ENCODE assay signal across 1 cellular context in the genomic region with DNA sequence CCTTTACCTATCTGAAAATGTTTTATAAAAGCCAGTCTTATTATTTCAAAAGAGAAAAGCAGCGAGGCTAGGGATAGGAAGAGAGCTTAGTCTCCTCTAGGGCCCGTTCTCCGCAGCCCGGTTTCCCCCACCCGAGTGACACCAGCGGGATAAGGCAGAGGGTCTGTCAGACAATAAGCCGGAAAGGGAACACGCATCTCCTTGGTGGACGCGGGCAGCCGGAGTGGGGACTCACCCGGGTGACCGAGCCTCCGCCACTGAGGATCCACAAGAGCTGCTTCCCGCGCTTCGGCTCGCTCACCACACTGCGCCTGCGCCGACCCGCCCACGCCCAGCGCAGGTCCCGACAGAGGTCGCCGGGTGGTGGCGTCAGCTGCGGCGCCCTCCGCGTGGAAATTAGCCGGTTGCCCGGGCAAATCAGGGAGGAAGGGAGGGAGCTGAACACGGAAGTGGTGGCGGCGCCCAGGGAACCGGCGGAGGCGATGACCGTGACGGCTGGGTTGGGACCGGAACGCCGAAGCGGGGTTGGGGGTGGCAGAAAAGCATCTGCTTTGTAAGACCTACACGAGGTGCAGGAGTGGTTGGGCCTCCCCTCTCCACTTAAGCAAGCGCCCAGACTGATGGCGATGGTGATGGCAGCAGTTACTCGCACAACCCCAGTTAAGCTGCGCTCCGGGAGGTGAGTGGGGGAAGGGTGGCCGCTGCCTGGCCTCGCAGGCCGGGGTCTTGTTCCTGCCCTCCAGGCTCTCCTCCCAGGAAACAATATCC.
TF ChIP-seq lines count a peak whose summit lies in the region.

A gene with protein sequence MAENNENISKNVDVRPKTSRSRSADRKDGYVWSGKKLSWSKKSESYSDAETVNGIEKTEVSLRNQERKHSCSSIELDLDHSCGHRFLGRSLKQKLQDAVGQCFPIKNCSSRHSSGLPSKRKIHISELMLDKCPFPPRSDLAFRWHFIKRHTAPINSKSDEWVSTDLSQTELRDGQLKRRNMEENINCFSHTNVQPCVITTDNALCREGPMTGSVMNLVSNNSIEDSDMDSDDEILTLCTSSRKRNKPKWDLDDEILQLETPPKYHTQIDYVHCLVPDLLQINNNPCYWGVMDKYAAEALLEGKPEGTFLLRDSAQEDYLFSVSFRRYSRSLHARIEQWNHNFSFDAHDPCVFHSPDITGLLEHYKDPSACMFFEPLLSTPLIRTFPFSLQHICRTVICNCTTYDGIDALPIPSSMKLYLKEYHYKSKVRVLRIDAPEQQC (plus strand): TSS at position 444 of the 768 bp plus-strand sequence. CDS start 15,806 bp downstream, outside the sequence.
A gene with protein sequence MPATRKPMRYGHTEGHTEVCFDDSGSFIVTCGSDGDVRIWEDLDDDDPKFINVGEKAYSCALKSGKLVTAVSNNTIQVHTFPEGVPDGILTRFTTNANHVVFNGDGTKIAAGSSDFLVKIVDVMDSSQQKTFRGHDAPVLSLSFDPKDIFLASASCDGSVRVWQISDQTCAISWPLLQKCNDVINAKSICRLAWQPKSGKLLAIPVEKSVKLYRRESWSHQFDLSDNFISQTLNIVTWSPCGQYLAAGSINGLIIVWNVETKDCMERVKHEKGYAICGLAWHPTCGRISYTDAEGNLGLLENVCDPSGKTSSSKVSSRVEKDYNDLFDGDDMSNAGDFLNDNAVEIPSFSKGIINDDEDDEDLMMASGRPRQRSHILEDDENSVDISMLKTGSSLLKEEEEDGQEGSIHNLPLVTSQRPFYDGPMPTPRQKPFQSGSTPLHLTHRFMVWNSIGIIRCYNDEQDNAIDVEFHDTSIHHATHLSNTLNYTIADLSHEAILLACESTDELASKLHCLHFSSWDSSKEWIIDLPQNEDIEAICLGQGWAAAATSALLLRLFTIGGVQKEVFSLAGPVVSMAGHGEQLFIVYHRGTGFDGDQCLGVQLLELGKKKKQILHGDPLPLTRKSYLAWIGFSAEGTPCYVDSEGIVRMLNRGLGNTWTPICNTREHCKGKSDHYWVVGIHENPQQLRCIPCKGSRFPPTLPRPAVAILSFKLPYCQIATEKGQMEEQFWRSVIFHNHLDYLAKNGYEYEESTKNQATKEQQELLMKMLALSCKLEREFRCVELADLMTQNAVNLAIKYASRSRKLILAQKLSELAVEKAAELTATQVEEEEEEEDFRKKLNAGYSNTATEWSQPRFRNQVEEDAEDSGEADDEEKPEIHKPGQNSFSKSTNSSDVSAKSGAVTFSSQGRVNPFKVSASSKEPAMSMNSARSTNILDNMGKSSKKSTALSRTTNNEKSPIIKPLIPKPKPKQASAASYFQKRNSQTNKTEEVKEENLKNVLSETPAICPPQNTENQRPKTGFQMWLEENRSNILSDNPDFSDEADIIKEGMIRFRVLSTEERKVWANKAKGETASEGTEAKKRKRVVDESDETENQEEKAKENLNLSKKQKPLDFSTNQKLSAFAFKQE (minus strand): TSS at position 307 of the 768 bp plus-strand sequence. CDS start 312 bp downstream, outside the sequence.

TF ChIP-seq in HepG2, 621 proteins besides CTCF, POLR2A, EP300 and RAD21 (continued from another document and continues in another):
- TF ChIP-seq ZNF33B (CRISPR knock-in tag; IDR thresholded peaks at IDR 0.05) (no peak), NFKBIZ (CRISPR knock-in tag; IDR thresholded peaks at IDR 0.05) (peak; percentile 26; the same call in 1 of the 2 replicates), SOX13 (IDR thresholded peaks at IDR 0.05) (no peak), SOX13 (CRISPR knock-in tag; conservative IDR thresholded peaks at IDR 0.05 in 1 of 2, IDR thresholded peaks at IDR 0.05 in 1 of 2) (peak in 1 of 2 experiments; percentile 30; a peak in 1 of 4 replicates), MAFG (CRISPR knock-in tag; IDR thresholded peaks at IDR 0.05) (no peak), CBX2 (IDR thresholded peaks at IDR 0.05; ENCODE audit: low read depth, low read length) (no peak), CBX2 (CRISPR knock-in tag; IDR thresholded peaks at IDR 0.05; ENCODE audit: low read depth) (peak; percentile 45; the same call in 1 of the 2 replicates), MTF2 (CRISPR knock-in tag; IDR thresholded peaks at IDR 0.05; ENCODE audit: borderline replicate concordance) (no peak), PHF8 (CRISPR knock-in tag; IDR thresholded peaks at IDR 0.05) (peak; percentile 86), CBX5 (CRISPR knock-in tag; IDR thresholded peaks at IDR 0.05; ENCODE audit: borderline replicate concordance) (peak; percentile 84; the same call in 1 of the 2 replicates), CHCHD3 (CRISPR knock-in tag; IDR thresholded peaks at IDR 0.05) (peak; percentile 95), NCOA2 (CRISPR knock-in tag; IDR thresholded peaks at IDR 0.05) (peak; percentile 59), PAX8 (CRISPR knock-in tag; IDR thresholded peaks at IDR 0.05; ENCODE audit: borderline replicate concordance) (0 out of 2 replicates have a peak, but pooled peaks have one; percentile 69), WIZ (CRISPR knock-in tag; IDR thresholded peaks at IDR 0.05) (0 out of 2 replicates have a peak, but pooled peaks have one; percentile 29), ARNT2 (CRISPR knock-in tag; IDR thresholded peaks at IDR 0.05; ENCODE audit: low read depth) (peak; percentile 77)
- TF ChIP-seq, protein P1, sequence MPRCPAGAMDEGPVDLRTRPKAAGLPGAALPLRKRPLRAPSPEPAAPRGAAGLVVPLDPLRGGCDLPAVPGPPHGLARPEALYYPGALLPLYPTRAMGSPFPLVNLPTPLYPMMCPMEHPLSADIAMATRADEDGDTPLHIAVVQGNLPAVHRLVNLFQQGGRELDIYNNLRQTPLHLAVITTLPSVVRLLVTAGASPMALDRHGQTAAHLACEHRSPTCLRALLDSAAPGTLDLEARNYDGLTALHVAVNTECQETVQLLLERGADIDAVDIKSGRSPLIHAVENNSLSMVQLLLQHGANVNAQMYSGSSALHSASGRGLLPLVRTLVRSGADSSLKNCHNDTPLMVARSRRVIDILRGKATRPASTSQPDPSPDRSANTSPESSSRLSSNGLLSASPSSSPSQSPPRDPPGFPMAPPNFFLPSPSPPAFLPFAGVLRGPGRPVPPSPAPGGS (CRISPR knock-in tag; IDR thresholded peaks at IDR 0.05) = peak; percentile 83
- TF ChIP-seq, protein P2, sequence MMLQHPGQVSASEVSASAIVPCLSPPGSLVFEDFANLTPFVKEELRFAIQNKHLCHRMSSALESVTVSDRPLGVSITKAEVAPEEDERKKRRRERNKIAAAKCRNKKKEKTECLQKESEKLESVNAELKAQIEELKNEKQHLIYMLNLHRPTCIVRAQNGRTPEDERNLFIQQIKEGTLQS (CRISPR knock-in tag; IDR thresholded peaks at IDR 0.05) = peak; percentile 22; the same call in 1 of the 2 replicates
- TF ChIP-seq, protein P3, sequence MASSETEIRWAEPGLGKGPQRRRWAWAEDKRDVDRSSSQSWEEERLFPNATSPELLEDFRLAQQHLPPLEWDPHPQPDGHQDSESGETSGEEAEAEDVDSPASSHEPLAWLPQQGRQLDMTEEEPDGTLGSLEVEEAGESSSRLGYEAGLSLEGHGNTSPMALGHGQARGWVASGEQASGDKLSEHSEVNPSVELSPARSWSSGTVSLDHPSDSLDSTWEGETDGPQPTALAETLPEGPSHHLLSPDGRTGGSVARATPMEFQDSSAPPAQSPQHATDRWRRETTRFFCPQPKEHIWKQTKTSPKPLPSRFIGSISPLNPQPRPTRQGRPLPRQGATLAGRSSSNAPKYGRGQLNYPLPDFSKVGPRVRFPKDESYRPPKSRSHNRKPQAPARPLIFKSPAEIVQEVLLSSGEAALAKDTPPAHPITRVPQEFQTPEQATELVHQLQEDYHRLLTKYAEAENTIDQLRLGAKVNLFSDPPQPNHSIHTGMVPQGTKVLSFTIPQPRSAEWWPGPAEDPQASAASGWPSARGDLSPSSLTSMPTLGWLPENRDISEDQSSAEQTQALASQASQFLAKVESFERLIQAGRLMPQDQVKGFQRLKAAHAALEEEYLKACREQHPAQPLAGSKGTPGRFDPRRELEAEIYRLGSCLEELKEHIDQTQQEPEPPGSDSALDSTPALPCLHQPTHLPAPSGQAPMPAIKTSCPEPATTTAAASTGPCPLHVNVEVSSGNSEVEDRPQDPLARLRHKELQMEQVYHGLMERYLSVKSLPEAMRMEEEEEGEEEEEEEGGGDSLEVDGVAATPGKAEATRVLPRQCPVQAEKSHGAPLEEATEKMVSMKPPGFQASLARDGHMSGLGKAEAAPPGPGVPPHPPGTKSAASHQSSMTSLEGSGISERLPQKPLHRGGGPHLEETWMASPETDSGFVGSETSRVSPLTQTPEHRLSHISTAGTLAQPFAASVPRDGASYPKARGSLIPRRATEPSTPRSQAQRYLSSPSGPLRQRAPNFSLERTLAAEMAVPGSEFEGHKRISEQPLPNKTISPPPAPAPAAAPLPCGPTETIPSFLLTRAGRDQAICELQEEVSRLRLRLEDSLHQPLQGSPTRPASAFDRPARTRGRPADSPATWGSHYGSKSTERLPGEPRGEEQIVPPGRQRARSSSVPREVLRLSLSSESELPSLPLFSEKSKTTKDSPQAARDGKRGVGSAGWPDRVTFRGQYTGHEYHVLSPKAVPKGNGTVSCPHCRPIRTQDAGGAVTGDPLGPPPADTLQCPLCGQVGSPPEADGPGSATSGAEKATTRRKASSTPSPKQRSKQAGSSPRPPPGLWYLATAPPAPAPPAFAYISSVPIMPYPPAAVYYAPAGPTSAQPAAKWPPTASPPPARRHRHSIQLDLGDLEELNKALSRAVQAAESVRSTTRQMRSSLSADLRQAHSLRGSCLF (CRISPR knock-in tag; IDR thresholded peaks at IDR 0.05; ENCODE audit: borderline replicate concordance) = no peak
- TF ChIP-seq, protein P4, sequence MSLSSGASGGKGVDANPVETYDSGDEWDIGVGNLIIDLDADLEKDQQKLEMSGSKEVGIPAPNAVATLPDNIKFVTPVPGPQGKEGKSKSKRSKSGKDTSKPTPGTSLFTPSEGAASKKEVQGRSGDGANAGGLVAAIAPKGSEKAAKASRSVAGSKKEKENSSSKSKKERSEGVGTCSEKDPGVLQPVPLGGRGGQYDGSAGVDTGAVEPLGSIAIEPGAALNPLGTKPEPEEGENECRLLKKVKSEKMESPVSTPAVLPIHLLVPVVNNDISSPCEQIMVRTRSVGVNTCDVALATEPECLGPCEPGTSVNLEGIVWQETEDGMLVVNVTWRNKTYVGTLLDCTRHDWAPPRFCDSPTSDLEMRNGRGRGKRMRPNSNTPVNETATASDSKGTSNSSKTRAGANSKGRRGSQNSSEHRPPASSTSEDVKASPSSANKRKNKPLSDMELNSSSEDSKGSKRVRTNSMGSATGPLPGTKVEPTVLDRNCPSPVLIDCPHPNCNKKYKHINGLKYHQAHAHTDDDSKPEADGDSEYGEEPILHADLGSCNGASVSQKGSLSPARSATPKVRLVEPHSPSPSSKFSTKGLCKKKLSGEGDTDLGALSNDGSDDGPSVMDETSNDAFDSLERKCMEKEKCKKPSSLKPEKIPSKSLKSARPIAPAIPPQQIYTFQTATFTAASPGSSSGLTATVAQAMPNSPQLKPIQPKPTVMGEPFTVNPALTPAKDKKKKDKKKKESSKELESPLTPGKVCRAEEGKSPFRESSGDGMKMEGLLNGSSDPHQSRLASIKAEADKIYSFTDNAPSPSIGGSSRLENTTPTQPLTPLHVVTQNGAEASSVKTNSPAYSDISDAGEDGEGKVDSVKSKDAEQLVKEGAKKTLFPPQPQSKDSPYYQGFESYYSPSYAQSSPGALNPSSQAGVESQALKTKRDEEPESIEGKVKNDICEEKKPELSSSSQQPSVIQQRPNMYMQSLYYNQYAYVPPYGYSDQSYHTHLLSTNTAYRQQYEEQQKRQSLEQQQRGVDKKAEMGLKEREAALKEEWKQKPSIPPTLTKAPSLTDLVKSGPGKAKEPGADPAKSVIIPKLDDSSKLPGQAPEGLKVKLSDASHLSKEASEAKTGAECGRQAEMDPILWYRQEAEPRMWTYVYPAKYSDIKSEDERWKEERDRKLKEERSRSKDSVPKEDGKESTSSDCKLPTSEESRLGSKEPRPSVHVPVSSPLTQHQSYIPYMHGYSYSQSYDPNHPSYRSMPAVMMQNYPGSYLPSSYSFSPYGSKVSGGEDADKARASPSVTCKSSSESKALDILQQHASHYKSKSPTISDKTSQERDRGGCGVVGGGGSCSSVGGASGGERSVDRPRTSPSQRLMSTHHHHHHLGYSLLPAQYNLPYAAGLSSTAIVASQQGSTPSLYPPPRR (CRISPR knock-in tag; IDR thresholded peaks at IDR 0.05; ENCODE audit: borderline replicate concordance) = peak; percentile 50; the same call in 1 of the 2 replicates
- TF ChIP-seq, protein P5, sequence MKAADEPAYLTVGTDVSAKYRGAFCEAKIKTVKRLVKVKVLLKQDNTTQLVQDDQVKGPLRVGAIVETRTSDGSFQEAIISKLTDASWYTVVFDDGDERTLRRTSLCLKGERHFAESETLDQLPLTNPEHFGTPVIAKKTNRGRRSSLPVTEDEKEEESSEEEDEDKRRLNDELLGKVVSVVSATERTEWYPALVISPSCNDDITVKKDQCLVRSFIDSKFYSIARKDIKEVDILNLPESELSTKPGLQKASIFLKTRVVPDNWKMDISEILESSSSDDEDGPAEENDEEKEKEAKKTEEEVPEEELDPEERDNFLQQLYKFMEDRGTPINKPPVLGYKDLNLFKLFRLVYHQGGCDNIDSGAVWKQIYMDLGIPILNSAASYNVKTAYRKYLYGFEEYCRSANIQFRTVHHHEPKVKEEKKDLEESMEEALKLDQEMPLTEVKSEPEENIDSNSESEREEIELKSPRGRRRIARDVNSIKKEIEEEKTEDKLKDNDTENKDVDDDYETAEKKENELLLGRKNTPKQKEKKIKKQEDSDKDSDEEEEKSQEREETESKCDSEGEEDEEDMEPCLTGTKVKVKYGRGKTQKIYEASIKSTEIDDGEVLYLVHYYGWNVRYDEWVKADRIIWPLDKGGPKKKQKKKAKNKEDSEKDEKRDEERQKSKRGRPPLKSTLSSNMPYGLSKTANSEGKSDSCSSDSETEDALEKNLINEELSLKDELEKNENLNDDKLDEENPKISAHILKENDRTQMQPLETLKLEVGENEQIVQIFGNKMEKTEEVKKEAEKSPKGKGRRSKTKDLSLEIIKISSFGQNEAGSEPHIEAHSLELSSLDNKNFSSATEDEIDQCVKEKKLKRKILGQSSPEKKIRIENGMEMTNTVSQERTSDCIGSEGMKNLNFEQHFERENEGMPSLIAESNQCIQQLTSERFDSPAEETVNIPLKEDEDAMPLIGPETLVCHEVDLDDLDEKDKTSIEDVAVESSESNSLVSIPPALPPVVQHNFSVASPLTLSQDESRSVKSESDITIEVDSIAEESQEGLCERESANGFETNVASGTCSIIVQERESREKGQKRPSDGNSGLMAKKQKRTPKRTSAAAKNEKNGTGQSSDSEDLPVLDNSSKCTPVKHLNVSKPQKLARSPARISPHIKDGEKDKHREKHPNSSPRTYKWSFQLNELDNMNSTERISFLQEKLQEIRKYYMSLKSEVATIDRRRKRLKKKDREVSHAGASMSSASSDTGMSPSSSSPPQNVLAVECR (CRISPR knock-in tag; IDR thresholded peaks at IDR 0.05; ENCODE audit: borderline replicate concordance) = peak; percentile 100
- TF ChIP-seq, protein P6, sequence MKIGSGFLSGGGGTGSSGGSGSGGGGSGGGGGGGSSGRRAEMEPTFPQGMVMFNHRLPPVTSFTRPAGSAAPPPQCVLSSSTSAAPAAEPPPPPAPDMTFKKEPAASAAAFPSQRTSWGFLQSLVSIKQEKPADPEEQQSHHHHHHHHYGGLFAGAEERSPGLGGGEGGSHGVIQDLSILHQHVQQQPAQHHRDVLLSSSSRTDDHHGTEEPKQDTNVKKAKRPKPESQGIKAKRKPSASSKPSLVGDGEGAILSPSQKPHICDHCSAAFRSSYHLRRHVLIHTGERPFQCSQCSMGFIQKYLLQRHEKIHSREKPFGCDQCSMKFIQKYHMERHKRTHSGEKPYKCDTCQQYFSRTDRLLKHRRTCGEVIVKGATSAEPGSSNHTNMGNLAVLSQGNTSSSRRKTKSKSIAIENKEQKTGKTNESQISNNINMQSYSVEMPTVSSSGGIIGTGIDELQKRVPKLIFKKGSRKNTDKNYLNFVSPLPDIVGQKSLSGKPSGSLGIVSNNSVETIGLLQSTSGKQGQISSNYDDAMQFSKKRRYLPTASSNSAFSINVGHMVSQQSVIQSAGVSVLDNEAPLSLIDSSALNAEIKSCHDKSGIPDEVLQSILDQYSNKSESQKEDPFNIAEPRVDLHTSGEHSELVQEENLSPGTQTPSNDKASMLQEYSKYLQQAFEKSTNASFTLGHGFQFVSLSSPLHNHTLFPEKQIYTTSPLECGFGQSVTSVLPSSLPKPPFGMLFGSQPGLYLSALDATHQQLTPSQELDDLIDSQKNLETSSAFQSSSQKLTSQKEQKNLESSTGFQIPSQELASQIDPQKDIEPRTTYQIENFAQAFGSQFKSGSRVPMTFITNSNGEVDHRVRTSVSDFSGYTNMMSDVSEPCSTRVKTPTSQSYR (CRISPR knock-in tag; IDR thresholded peaks at IDR 0.05; ENCODE audit: borderline replicate concordance) = peak; percentile 93
